In genomic region chr18:78984941-78985784, GRCh38 we compare ENCODE assay signal across 10 cellular contexts. TPM values are rescaled to one million over a fixed set of nuclear protein-coding genes. Genes with fewer than 3 reads are reported as not detected.
DNase-seq lines count a peak whose midpoint lies in the region; ATAC-seq, FAIRE-seq and TF ChIP-seq lines count a peak whose summit lies in the region.
"Had no signal": no experiment of that assay in that cellular context is flagged by ENCODE, and none has a peak within 500 bp of the region (broad histone marks: within the 10 kb centered on the region; RNA-seq: fewer than 3 reads in every experiment).

No MANE protein-coding gene starts in this region.

- CTCF ChIA-PET in HEK293T (lab: Yijun Ruan, JAX): no interaction called here

- H3K36me3 ChIP-seq in osteoblast (ENCODE audit: insufficient read depth, low read length): no peaks in the 10 kb centered on the region

- no peak for FAIRE-seq in GM12891 (lab: Jason Lieb, UNC)
- FAIRE-seq: islet of Langerhans had no signal

- H4K20me1 ChIP-seq in osteoblast (ENCODE audit: insufficient read depth, low read length): no peaks in the 10 kb centered on the region

- TF ChIP-seq CTCF in GM12864 (IDR thresholded peaks at IDR 0.05; ENCODE audit: low read depth, low read length, missing control alignments) (peak; percentile 43), osteoblast (IDR thresholded peaks at IDR 0.05; ENCODE audit: extremely low read depth, low read depth, low read length) (peak; percentile 14)

- no peak for TF ChIP-seq POLR2A in GM12891 (IDR thresholded peaks at IDR 0.05; ENCODE audit: low read depth, low read length)

- H3K27ac ChIP-seq in osteoblast (ENCODE audit: low read depth, low read length): no peak overlapping the region

- peaks cover 61% of the 10 kb centered on the region for H3K27me3 ChIP-seq in osteoblast (ENCODE audit: insufficient read depth, low read length)

- no peak overlapping the region for H2AFZ ChIP-seq in osteoblast (ENCODE audit: low read length)

- H3K79me2 ChIP-seq in osteoblast (ENCODE audit: insufficient read depth, low read length): no peaks in the 10 kb centered on the region

- H3K4me1 ChIP-seq in osteoblast (ENCODE audit: insufficient read depth, low read length): no peaks in the 10 kb centered on the region

- no peak overlapping the region for H3K4me3 ChIP-seq in GM12864 (ENCODE audit: low read depth, low read length)
- H3K4me3 ChIP-seq in osteoblast (ENCODE audit: insufficient read depth, low read length): no peak overlapping the region

- DNase-seq in GM12864 (ENCODE audit: low read depth) (no peak), HEK293T (ENCODE audit: extremely low spot score) (peak; percentile 9), NCI-H510A treated with DMSO at 0.1 percent for 48 hours (lab: John Stamatoyannopoulos, UW) (peak; percentile 94), ecto neural progenitor cell (ENCODE audit: low spot score) (peak; percentile 58), osteoblast (ENCODE audit: insufficient read length, low spot score, missing footprints) (peak; percentile 39), T1000 (lab: John Stamatoyannopoulos, UW) (no peak), GM12891 (ENCODE audit: insufficient read length, low spot score) (no peak)

- peak overlapping the region; percentile 24 for H3K4me2 ChIP-seq in osteoblast (ENCODE audit: insufficient read depth, low read length)

- ATAC-seq in GM19324 (IDR thresholded peaks at IDR 0.05; ENCODE audit: low FRiP score, unreplicated experiment): no peak

- H3K9me3 ChIP-seq in osteoblast (ENCODE audit: low read depth, low read length): peaks cover 2% of the 10 kb centered on the region

- POLR2A ChIA-PET in HEK293T (lab: Yijun Ruan, JAX): no interaction called here

TF ChIP-seq in HEK293T, 16 proteins besides CTCF, POLR2A, EP300 and RAD21:
- TF ChIP-seq HDGF (IDR thresholded peaks at IDR 0.05; ENCODE audit: borderline replicate concordance) (no peak), ELF4 (IDR thresholded peaks at IDR 0.05) (no peak), SUZ12 (IDR thresholded peaks at IDR 0.05) (no peak), FOXK2 (IDR thresholded peaks at IDR 0.05) (no peak), ZNF384 (IDR thresholded peaks at IDR 0.05) (no peak), TARDBP (IDR thresholded peaks at IDR 0.05) (no peak), FOXM1 (IDR thresholded peaks at IDR 0.05; ENCODE audit: borderline replicate concordance) (no peak), BHLHE40 (IDR thresholded peaks at IDR 0.05; ENCODE audit: borderline replicate concordance) (no peak), LEF1 (IDR thresholded peaks at IDR 0.05; ENCODE audit: borderline replicate concordance) (no peak), FOXA1 (IDR thresholded peaks at IDR 0.05) (no peak), L3MBTL2 (conservative IDR thresholded peaks at IDR 0.05) (no peak), NFRKB (IDR thresholded peaks at IDR 0.05) (no peak), CTBP1 (IDR thresholded peaks at IDR 0.05; ENCODE audit: borderline replicate concordance) (no peak)
- TF ChIP-seq, protein P1, sequence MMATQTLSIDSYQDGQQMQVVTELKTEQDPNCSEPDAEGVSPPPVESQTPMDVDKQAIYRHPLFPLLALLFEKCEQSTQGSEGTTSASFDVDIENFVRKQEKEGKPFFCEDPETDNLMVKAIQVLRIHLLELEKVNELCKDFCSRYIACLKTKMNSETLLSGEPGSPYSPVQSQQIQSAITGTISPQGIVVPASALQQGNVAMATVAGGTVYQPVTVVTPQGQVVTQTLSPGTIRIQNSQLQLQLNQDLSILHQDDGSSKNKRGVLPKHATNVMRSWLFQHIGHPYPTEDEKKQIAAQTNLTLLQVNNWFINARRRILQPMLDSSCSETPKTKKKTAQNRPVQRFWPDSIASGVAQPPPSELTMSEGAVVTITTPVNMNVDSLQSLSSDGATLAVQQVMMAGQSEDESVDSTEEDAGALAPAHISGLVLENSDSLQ (IDR thresholded peaks at IDR 0.05): no peak

TF ChIP-seq in GM12891, 5 proteins besides CTCF, POLR2A, EP300 and RAD21:
- no peak for TF ChIP-seq PAX5 (IDR thresholded peaks at IDR 0.05; ENCODE audit: insufficient read depth, low read length, severe bottlenecking)

RNA-seq across cellular contexts. Expression of gene SALL3, which starts 5.5 kb away (rescaled TPM):
- total RNA-seq in osteoblast: not detected in 2 replicates
- 0.27 TPM for polyA plus RNA-seq in GM12891 (2012; ENCODE audit: low read depth, missing spikeins)
- total RNA-seq: RPMI7951 had no signal

Comparison
In these comparisons a context has a peak if more than half of its experiments do, and no peak if none do; other contexts are left out.
1. DNase-seq: peak in HEK293T (single experiment), NCI-H510A treated with DMSO at 0.1 percent for 48 hours (single experiment), ecto neural progenitor cell (single experiment) and osteoblast (single experiment); none in GM12864 (single experiment), T1000 (single experiment) and GM12891 (single experiment).